In the genomic region with DNA sequence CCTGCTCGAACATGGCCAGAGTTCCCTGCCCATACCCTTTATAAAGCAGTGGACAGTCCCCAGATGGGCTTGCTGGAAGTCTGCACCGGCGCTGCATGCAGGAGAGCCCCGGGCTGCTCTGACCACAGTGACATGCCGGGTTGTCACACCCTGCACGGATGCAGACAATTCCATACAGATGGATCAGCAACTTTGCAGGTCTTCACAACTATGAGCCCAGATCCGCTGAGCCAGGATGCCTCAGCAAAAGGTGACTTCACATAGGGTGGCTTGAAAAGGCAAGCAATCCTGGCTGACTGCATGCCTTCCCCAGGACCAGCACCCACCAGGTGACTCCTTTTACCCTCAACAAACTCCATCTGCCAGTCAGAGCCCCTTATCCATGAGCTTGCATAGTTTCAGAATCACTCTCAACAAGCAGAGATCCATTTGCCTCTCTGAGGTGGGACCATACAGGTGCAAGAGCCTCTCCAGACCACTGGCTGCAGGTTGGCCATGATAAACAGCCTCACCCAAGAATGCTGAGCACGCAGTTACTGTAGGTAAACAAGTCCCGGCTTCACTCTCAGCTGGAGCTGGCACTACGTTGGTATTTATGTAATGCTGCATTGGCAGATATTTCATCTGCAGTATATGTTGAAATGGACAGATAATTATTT, we compare ENCODE assay signal across 12 cellular contexts.
"Had no signal": no experiment of that assay in that cellular context is flagged by ENCODE, and none has a peak within 500 bp of the region (broad histone marks: within the 10 kb centered on the region; RNA-seq: fewer than 3 reads in every experiment).

No MANE protein-coding gene starts in this region.

- H3K27ac ChIP-seq: pancreas, thyroid gland, vagina had no signal

- FAIRE-seq: astrocyte, endometrium, pancreas had no signal

- H3K27me3 ChIP-seq: pancreas, thyroid gland, vagina had no signal

- H3K36me3 ChIP-seq: pancreas, thyroid gland, vagina had no signal

- H3K4me1 Mint-ChIP-seq: activated T-helper 17 cell treated with anti-CD3 and anti-CD28 coated beads, Interleukin-2, amount 50 U/mL, for 72 hours; stimulated activated memory B cell treated with anti-CD40 and anti-IgM and Interleukin-4, amounts not matched to agents 10 μg/mL and 1 μg/mL and 100 μg/mL, for 72 hours had no signal

- H3K9me3 Mint-ChIP-seq: activated naive CD4-positive, alpha-beta T cell treated with anti-CD3 and anti-CD28 coated beads for 36 hours; activated T-helper 17 cell treated with anti-CD3 and anti-CD28 coated beads, Interleukin-2, amount 50 U/mL, for 72 hours; stimulated activated memory B cell treated with anti-CD40 and anti-IgM and Interleukin-4, amounts not matched to agents 10 μg/mL and 1 μg/mL and 100 μg/mL, for 72 hours had no signal

- ATAC-seq: activated T-helper 17 cell treated with anti-CD3 and anti-CD28 coated beads, Interleukin-2, amount 50 U/mL, for 72 hours; esophagus mucosa; pancreas had no signal

- H3K9me3 ChIP-seq: pancreas, thyroid gland, vagina had no signal

- H3K4me1 ChIP-seq: pancreas, thyroid gland, vagina had no signal

- H3K4me3 Mint-ChIP-seq: activated naive CD4-positive, alpha-beta T cell treated with anti-CD3 and anti-CD28 coated beads for 36 hours; activated T-helper 17 cell treated with anti-CD3 and anti-CD28 coated beads, Interleukin-2, amount 50 U/mL, for 72 hours; stimulated activated memory B cell treated with anti-CD40 and anti-IgM and Interleukin-4, amounts not matched to agents 10 μg/mL and 1 μg/mL and 100 μg/mL, for 72 hours had no signal

- DNase-seq: activated CD4-positive, CD25-positive, alpha-beta regulatory T cell treated with anti-CD3 and anti-CD28 coated beads, Interleukin-2, amount 50 U/mL, for 72 hours; activated naive CD4-positive, alpha-beta T cell treated with anti-CD3 and anti-CD28 coated beads for 36 hours; activated T-cell treated with anti-CD3 and anti-CD28 coated beads for 4 hours; kidney glomerular epithelial cell; pancreas; thyroid gland had no signal

- H3K27ac Mint-ChIP-seq: activated naive CD4-positive, alpha-beta T cell treated with anti-CD3 and anti-CD28 coated beads for 36 hours; activated T-helper 17 cell treated with anti-CD3 and anti-CD28 coated beads, Interleukin-2, amount 50 U/mL, for 72 hours; stimulated activated memory B cell treated with anti-CD40 and anti-IgM and Interleukin-4, amounts not matched to agents 10 μg/mL and 1 μg/mL and 100 μg/mL, for 72 hours had no signal

- H3K4me3 ChIP-seq: pancreas, thyroid gland, vagina had no signal

- H3K36me3 Mint-ChIP-seq: stimulated activated memory B cell treated with anti-CD40 and anti-IgM and Interleukin-4, amounts not matched to agents 10 μg/mL and 1 μg/mL and 100 μg/mL, for 72 hours had no signal
